In the genomic region with DNA sequence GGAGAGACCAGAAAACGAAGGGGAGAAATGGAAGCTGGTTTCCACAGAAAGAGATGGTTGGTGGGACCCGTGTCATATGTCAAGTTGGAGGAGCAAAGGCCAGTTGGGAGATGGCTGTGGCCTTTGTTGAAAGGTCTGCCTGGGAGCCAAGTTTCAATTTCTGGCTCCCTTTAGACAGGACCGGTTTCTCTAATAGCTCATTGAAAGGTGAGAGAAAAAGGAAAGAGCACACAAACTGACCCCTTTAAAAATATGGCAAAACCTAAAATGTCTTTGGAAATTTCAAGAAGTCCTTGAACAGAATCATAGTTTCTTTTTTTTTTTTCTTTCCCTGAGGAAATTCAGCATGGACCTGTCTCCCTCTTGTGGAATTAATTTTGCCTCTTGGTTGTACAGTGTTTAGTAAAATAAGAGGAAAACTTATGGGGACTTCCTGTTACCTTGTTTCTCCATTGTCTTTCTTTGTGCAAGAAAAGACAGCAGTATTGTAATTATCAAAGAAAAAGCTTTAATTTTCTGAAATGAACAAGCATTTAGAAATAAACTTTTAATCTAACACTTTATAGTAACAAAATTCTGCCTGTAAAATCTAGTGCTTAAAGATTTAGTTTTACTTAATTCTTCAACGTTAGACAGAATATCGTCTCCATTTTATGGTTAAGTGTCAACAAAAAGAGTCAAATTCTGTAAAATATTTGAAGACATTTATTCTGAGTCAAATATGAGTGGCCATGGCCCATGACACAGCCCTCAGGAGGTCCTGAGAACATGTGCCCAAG, we compare ENCODE assay signal across 8 cellular contexts.
DNase-seq lines count a peak whose midpoint lies in the region; ATAC-seq and TF ChIP-seq lines count a peak whose summit lies in the region.

No MANE protein-coding gene starts in this region.

- peak; percentile 14 for DNase-seq in DMS114 treated with DMSO at 0.1 percent for 48 hours (lab: John Stamatoyannopoulos, UW; ENCODE audit: unreplicated experiment)
- DNase-seq in NCI-H526 (lab: John Stamatoyannopoulos, UW) = peak; percentile 35 to 65
- no peak for DNase-seq in esophagus squamous epithelium (lab: John Stamatoyannopoulos, UW)
- no peak for DNase-seq in omental fat pad (ENCODE audit: low spot score)
- no peak for DNase-seq in immature natural killer cell

- H3K36me3 Mint-ChIP-seq in immature natural killer cell = no peaks in the 10 kb centered on the region

- H3K27ac Mint-ChIP-seq in immature natural killer cell = peak overlapping the region in 1 of 6 donors; percentile 13

- H3K4me1 Mint-ChIP-seq in immature natural killer cell = no peaks in the 10 kb centered on the region

- WGBS in esophagus squamous epithelium, 2 donors = 53 to 58% methylated on average over 5 of the region's 5 CpGs

- H3K79me2 ChIP-seq in parathyroid adenoma = no peaks in the 10 kb centered on the region

- TF ChIP-seq CTCF in esophagus squamous epithelium (IDR thresholded peaks at IDR 0.05) = peak; percentile 26 to 66 (median 46)
- TF ChIP-seq CTCF in parathyroid adenoma (IDR thresholded peaks at IDR 0.05) = peak; percentile 51
- no peak for TF ChIP-seq CTCF in omental fat pad (IDR thresholded peaks at IDR 0.05)

- H3K4me1 ChIP-seq in esophagus squamous epithelium = peaks cover 0 to 19% (median 17%) of the 10 kb centered on the region in 3 donors
- no peaks in the 10 kb centered on the region for H3K4me1 ChIP-seq in parathyroid adenoma

- H3K4me2 ChIP-seq in parathyroid adenoma (ENCODE audit: low read length) = no peak overlapping the region

- H3K9me3 Mint-ChIP-seq in immature natural killer cell = no peaks in the 10 kb centered on the region

- peak overlapping the region; percentile 29 for H2AFZ ChIP-seq in parathyroid adenoma

- H3K4me3 Mint-ChIP-seq in immature natural killer cell = no peak overlapping the region

- H3K27me3 ChIP-seq in esophagus squamous epithelium (no peaks in the 10 kb centered on the region), parathyroid adenoma (ENCODE audit: control insufficient read depth, insufficient read depth, low read length) (no peaks in the 10 kb centered on the region)

- H3K9me3 ChIP-seq in esophagus squamous epithelium = no peaks in the 10 kb centered on the region
- H3K9me3 ChIP-seq in parathyroid adenoma (ENCODE audit: control insufficient read depth, low read length) = no peaks in the 10 kb centered on the region

- peaks cover 3 to 4% (median 3%) of the 10 kb centered on the region in 3 donors for H3K27me3 Mint-ChIP-seq in immature natural killer cell (ENCODE audit: low read depth in 3 of 3)

- H3K9ac ChIP-seq in parathyroid adenoma = no peak overlapping the region

- H3K4me3 ChIP-seq in esophagus squamous epithelium = no peak overlapping the region
- H3K4me3 ChIP-seq in parathyroid adenoma (ENCODE audit: low read depth, low read length) = no peak overlapping the region

- TF ChIP-seq POLR2A in esophagus squamous epithelium (IDR thresholded peaks at IDR 0.05) = no peak

- no peak for ATAC-seq in omental fat pad (ENCODE audit: low FRiP score)
- ATAC-seq in GM21529 (IDR thresholded peaks at IDR 0.05; ENCODE audit: unreplicated experiment) = no peak
- no peak for ATAC-seq in HG02973 (IDR thresholded peaks at IDR 0.05; ENCODE audit: unreplicated experiment)

- H3K36me3 ChIP-seq in esophagus squamous epithelium (no peaks in the 10 kb centered on the region), parathyroid adenoma (ENCODE audit: control insufficient read depth, insufficient read depth, low read length) (no peaks in the 10 kb centered on the region)

- H3K27ac ChIP-seq in esophagus squamous epithelium (peak overlapping the region in 3 of 4 donors; percentile 15 to 44 (median 20)), parathyroid adenoma (peak overlapping the region; percentile 41)

- intact Hi-C loops in esophagus squamous epithelium (cut with DNase I) = loop anchor here (5.0 to 10.0 kb wide), 2 partner anchors 334 to 447 kb away; no protein-coding TSS in a partner anchor

Comparison
In these comparisons a context has a peak if more than half of its experiments do, and no peak if none do; other contexts are left out.
1. DNase-seq: peak in DMS114 treated with DMSO at 0.1 percent for 48 hours (single experiment) and NCI-H526 (2 of 2); none in esophagus squamous epithelium (single experiment), omental fat pad (single experiment) and immature natural killer cell (0 of 3).
2. CTCF ChIP-seq: peak in esophagus squamous epithelium (6 of 6) and parathyroid adenoma (single experiment); none in omental fat pad (0 of 3).